ENCODE assay signal across 16 cellular contexts in the genomic region with DNA sequence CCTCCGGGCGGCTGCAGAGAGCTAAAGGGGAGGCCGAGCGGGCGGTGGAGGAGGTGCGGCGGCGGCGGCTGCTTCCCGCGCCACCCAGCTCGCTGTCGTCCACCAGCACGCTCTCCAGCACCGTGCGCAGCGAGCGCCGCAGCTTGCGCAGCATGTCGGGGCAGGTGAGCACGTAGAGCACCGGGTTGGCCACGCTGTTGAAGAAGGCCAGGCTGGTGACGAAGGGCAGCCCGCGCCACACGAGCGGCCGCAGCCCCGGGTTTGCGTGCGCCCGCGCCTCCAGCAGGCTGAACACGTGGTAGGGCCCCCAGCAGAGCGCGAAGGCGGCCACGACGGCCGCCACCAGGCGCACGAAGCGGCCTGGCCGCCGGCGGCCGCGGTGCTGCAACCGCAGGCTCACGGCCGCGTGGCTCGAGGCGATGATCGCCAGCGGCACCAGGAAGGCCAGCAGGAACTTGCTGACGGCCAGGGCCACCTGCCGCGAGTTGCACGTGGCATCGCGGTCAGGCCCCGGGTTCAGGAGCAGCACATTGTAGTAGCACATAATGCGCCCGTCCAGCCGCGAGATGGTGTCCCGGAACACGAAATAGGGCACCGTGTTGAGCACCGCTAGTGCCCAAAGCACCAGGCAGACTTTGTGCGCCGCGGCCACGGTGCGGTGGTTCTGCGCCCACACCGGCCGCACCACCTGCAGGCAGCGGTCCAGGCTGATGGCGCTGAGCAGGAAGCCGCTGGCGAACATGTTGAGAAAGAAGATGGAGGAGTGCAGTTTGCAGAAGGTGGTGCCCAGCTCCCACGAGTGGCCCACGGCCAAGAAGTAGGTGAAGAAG. TPM values are rescaled to one million over a fixed set of nuclear protein-coding genes. Genes with fewer than 3 reads are reported as not detected.
DNase-seq lines count a peak whose midpoint lies in the region; FAIRE-seq and TF ChIP-seq lines count a peak whose summit lies in the region.
"Had no signal": no experiment of that assay in that cellular context is flagged by ENCODE, and none has a peak within 500 bp of the region (broad histone marks: within the 10 kb centered on the region; RNA-seq: fewer than 3 reads in every experiment).

No MANE protein-coding gene starts in this region.

- FAIRE-seq in small intestine (lab: Jason Lieb, UNC) = no peak
- FAIRE-seq: endometrium, GM12878 had no signal

- H3K27me3 ChIP-seq in Loucy (ENCODE audit: insufficient read depth, low read length, poor library complexity, severe bottlenecking) (no peaks in the 10 kb centered on the region), iPS-15b (ENCODE audit: control insufficient read depth, insufficient read depth, low read length) (peaks cover 31% of the 10 kb centered on the region), small intestine (ENCODE audit: control insufficient read depth in 2 of 2, insufficient read depth in 2 of 2, low read length in 2 of 2) (no peaks in the 10 kb centered on the region)
- H3K27me3 ChIP-seq: vagina had no signal

- DNase-seq in small intestine (no peak), NCI-H2107 (lab: John Stamatoyannopoulos, UW) (no peak), NCI-H1105 treated with DMSO at 0.1 percent for 48 hours (lab: John Stamatoyannopoulos, UW) (no peak)
- DNase-seq: activated CD4-positive, CD25-positive, alpha-beta regulatory T cell; activated naive CD4-positive, alpha-beta T cell treated with anti-CD3 and anti-CD28 coated beads, Interleukin-2, amount 50 U/mL, for 16 hours; HFFc6; left cardiac atrium; naive B cell; NCI-H2029 treated with DMSO at 0.1 percent for 48 hours; stimulated activated CD4-positive, alpha-beta T cell treated with anti-CD3 and anti-CD28 coated beads, Interleukin-4, amount 100 ng/mL, for 24 hours had no signal

- H3K4me3 ChIP-seq in Loucy (ENCODE audit: low read length, poor library complexity, severe bottlenecking) (peak overlapping the region; percentile 72), iPS-15b (ENCODE audit: low read depth, low read length) (peak overlapping the region; percentile 30), small intestine (ENCODE audit: low read depth in 1 of 2, low read length in 2 of 2) (peak overlapping the region in 1 of 2 donors; percentile 53)
- H3K4me3 ChIP-seq: cardiac muscle cell, GM12878, vagina had no signal

- H2AFZ ChIP-seq in Loucy (ENCODE audit: low read length) = no peak overlapping the region

- H3K79me2 ChIP-seq in Loucy (ENCODE audit: insufficient read depth, low read length) = peaks cover 64% of the 10 kb centered on the region

- no peaks in the 10 kb centered on the region for H3F3A ChIP-seq in Loucy (ENCODE audit: low read depth)

- H3K9ac ChIP-seq in Loucy (ENCODE audit: low read depth, low read length, poor library complexity, severe bottlenecking) (no peak overlapping the region), iPS-15b (ENCODE audit: low read depth, low read length) (no peak overlapping the region)

- peak overlapping the region; percentile 76 to 93 for H3K27ac ChIP-seq in small intestine (ENCODE audit: low read depth in 1 of 2, low read length in 1 of 2)
- H3K27ac ChIP-seq: cardiac muscle cell, vagina had no signal

- H3K36me3 ChIP-seq in Loucy (ENCODE audit: insufficient read depth, low read length) (peaks cover 20% of the 10 kb centered on the region; the same call in 1 of the 2 replicates), iPS-15b (ENCODE audit: control insufficient read depth, insufficient read depth, low read length) (peaks cover 29% of the 10 kb centered on the region), small intestine (ENCODE audit: control insufficient read depth in 2 of 2, insufficient read depth in 2 of 2, low read length in 2 of 2) (peaks cover 2 to 6% of the 10 kb centered on the region in 2 donors)
- H3K36me3 ChIP-seq: cardiac muscle cell had no signal

- H3K9me3 ChIP-seq in Loucy (ENCODE audit: insufficient read depth, low read depth, low read length) (no peaks in the 10 kb centered on the region), iPS-15b (ENCODE audit: control insufficient read depth, insufficient read depth, low read length) (no peaks in the 10 kb centered on the region), small intestine (ENCODE audit: control insufficient read depth, low read depth) (no peaks in the 10 kb centered on the region)
- H3K9me3 ChIP-seq: vagina had no signal

- H3K9me2 ChIP-seq in Loucy (replicated peaks; ENCODE audit: low read depth, low read length) = no peaks in the 10 kb centered on the region

- H3K4me2 ChIP-seq in Loucy (ENCODE audit: low read depth, low read length, poor library complexity, severe bottlenecking) = peak overlapping the region; percentile 89

- H3K4me1 ChIP-seq in Loucy (ENCODE audit: insufficient read depth, low read length, poor library complexity, severe bottlenecking) (peaks cover 69% of the 10 kb centered on the region), iPS-15b (ENCODE audit: control insufficient read depth, insufficient read depth, low read length) (peaks cover 5% of the 10 kb centered on the region), small intestine (ENCODE audit: control insufficient read depth in 2 of 2, insufficient read depth in 1 of 2, low read depth in 1 of 2, low read length in 1 of 2) (peaks cover 4 to 9% of the 10 kb centered on the region in 2 donors)
- H3K4me1 ChIP-seq: vagina had no signal

- H4K20me1 ChIP-seq in Loucy (ENCODE audit: insufficient read depth, low read length, poor library complexity, severe bottlenecking) = no peaks in the 10 kb centered on the region

- TF ChIP-seq CTCF in Loucy (conservative IDR thresholded peaks at IDR 0.05; ENCODE audit: low read length) = no peak

- WGBS in small intestine, 3 donors = 59 to 66% (median 62%) methylated on average over 65 to 87 of the region's 87 CpGs

RNA-seq across cellular contexts. Expression of gene PTGDR2, which starts 2.9 kb away (rescaled TPM):
- polyA plus RNA-seq in small intestine = 1 to 10 TPM in 2 of 3 donors, under 1 TPM in 1; 0.45 to 3.5 (median 3.2) TPM

RNA-seq across cellular contexts. Expression of gene CCDC86, which starts 10.9 kb away (rescaled TPM):
- polyA plus RNA-seq in small intestine = 10 to 100 TPM; 10.5 to 23.7 (median 10.8) TPM

RNA-seq across cellular contexts. Expression of gene ZP1, which starts 14.5 kb away (rescaled TPM):
- 1 to 10 TPM in 1 of 3 donors, under 1 TPM in 1, not detected in 1; 0.33 to 2.7 TPM for polyA plus RNA-seq in small intestine
- polyA plus RNA-seq: GM12878 had no signal

RNA-seq across cellular contexts. Expression of gene PRPF19, which starts 53.5 kb away (rescaled TPM):
- polyA plus RNA-seq in small intestine = 10 to 100 TPM; 47.9 to 99.8 (median 61.6) TPM
